ENCODE assay signal across 10 cellular contexts in genomic region chr15:90174140-90174891, GRCh38. TPM values are rescaled to one million over a fixed set of nuclear protein-coding genes. Genes with fewer than 3 reads are reported as not detected.
DNase-seq lines count a peak whose midpoint lies in the region.
"Had no signal": no experiment of that assay in that cellular context is flagged by ENCODE, and none has a peak within 500 bp of the region (broad histone marks: within the 10 kb centered on the region; RNA-seq: fewer than 3 reads in every experiment).

No MANE protein-coding gene starts in this region.

- H3K14ac ChIP-seq in trophoblast cell (ENCODE audit: low read length), result no peak overlapping the region

- H3K27me3 ChIP-seq in adipocyte (replicated peaks; ENCODE audit: control insufficient read depth, insufficient read depth, low read length) (no peaks in the 10 kb centered on the region), trophoblast cell (ENCODE audit: insufficient read depth, low read length) (no peaks in the 10 kb centered on the region)

- H2BK120ac ChIP-seq in trophoblast cell (ENCODE audit: insufficient read depth, low read length, poor library complexity), result no peak overlapping the region

- DNase-seq in DMS 273 (lab: John Stamatoyannopoulos, UW; ENCODE audit: unreplicated experiment) (peak; percentile 57), adipocyte (ENCODE audit: low read depth) (peak; percentile 44), cardiac septum (ENCODE audit: low spot score) (peak; percentile 92), trophoblast cell (no peak), HuH-7.5 (ENCODE audit: low spot score) (no peak), NAMALWA (ENCODE audit: low spot score) (no peak), AG08396 (ENCODE audit: low spot score) (no peak)
- no peak for DNase-seq in activated CD4-positive, CD25-positive, alpha-beta regulatory T cell treated with anti-CD3 and anti-CD28 coated beads, Interleukin-2, amount 50 U/mL, for 72 hours
- DNase-seq: activated CD4-positive, alpha-beta T cell treated with anti-CD3 and anti-CD28 coated beads, Interleukin-2, amount 10 ng/mL, durations not matched to agents 7 days and 5 days; GOT3 had no signal

- H3K9me3 ChIP-seq in adipocyte (ENCODE audit: control insufficient read depth, low read length), result peaks cover 3% of the 10 kb centered on the region
- H3K9me3 ChIP-seq in trophoblast cell (ENCODE audit: insufficient read depth, low read depth, low read length), result no peaks in the 10 kb centered on the region

- no peak overlapping the region for H2AK5ac ChIP-seq in trophoblast cell (ENCODE audit: low read length)

- H3K23ac ChIP-seq in trophoblast cell (ENCODE audit: low read length), result no peak overlapping the region

- no peak overlapping the region for H2BK5ac ChIP-seq in trophoblast cell (ENCODE audit: low read depth, low read length, poor library complexity)

- H4K12ac ChIP-seq in trophoblast cell (ENCODE audit: low read depth, low read length), result no peak overlapping the region

- H3K4me2 ChIP-seq in trophoblast cell (ENCODE audit: low read length), result no peak overlapping the region

- no peak overlapping the region for H4K91ac ChIP-seq in trophoblast cell (ENCODE audit: low read depth, low read length)

- H3K4me3 ChIP-seq in adipocyte (ENCODE audit: low read length) (no peak overlapping the region), trophoblast cell (ENCODE audit: low read depth, low read length) (no peak overlapping the region)

- intact Hi-C loops in cardiac septum (cut with DNase I), result no loop called here

- no peak overlapping the region for H3K27ac ChIP-seq in trophoblast cell (ENCODE audit: low read depth, low read length)

- no peak overlapping the region for H3K4ac ChIP-seq in trophoblast cell (ENCODE audit: low read depth, low read length)

- H4K8ac ChIP-seq in trophoblast cell (ENCODE audit: low read depth, low read length), result no peak overlapping the region

- H3K4me1 ChIP-seq in adipocyte (ENCODE audit: control insufficient read depth, insufficient read depth, low read length) (peaks cover 10% of the 10 kb centered on the region), trophoblast cell (ENCODE audit: control insufficient read depth in 1 of 2, insufficient read depth in 2 of 2, low read length in 2 of 2) (peaks cover 3 to 4% of the 10 kb centered on the region in 2 experiments)

- no peaks in the 10 kb centered on the region for H3K79me1 ChIP-seq in trophoblast cell (ENCODE audit: low read length)

- peak overlapping the region; percentile 33 for H2BK12ac ChIP-seq in trophoblast cell (ENCODE audit: low read length)

- WGBS in trophoblast cell (ENCODE audit: extremely low coverage, insufficient coverage, insufficient read length), result no CpG with 5 or more reads among the region's 25 CpGs

- no peaks in the 10 kb centered on the region for H3K79me2 ChIP-seq in trophoblast cell (ENCODE audit: control insufficient read depth, insufficient read depth, low read length, poor library complexity)

- H2AFZ ChIP-seq in trophoblast cell (ENCODE audit: insufficient read depth, low read length, poor library complexity), result no peak overlapping the region

- H3K9ac ChIP-seq in adipocyte (ENCODE audit: low read length) (peak overlapping the region; percentile 34), trophoblast cell (ENCODE audit: low read length) (no peak overlapping the region)

- H3K36me3 ChIP-seq in adipocyte (ENCODE audit: control insufficient read depth, insufficient read depth, low read length, severe bottlenecking) (no peaks in the 10 kb centered on the region), trophoblast cell (ENCODE audit: control insufficient read depth in 1 of 2, insufficient read depth in 2 of 2, low read length in 2 of 2) (no peaks in the 10 kb centered on the region)

- H3K18ac ChIP-seq in trophoblast cell (ENCODE audit: low read length), result no peak overlapping the region

RNA-seq across cellular contexts. Expression of gene SEMA4B, which starts 26.8 kb away (rescaled TPM):
- total RNA-seq in cardiac septum, result 21.2 TPM
- polyA plus RNA-seq in trophoblast cell (2013), result 20.8 and 21.0 TPM in 2 replicates

RNA-seq across cellular contexts. Expression of gene CIB1, which starts 59.4 kb away (rescaled TPM):
- 69.9 TPM for total RNA-seq in cardiac septum
- polyA plus RNA-seq in trophoblast cell (2013), result 32.9 and 34.6 TPM in 2 replicates

RNA-seq across cellular contexts. Expression of gene GDPGP1, which starts 59.7 kb away (rescaled TPM):
- 10.6 TPM for total RNA-seq in cardiac septum
- 1.3 and 1.5 TPM in 2 replicates for polyA plus RNA-seq in trophoblast cell (2013)

Comparison
In these comparisons a context has a peak if more than half of its experiments do, and no peak if none do; other contexts are left out.
1. DNase-seq: peak in DMS 273 (single experiment), adipocyte (single experiment) and cardiac septum (single experiment); none in trophoblast cell (0 of 2), HuH-7.5 (single experiment), NAMALWA (single experiment), activated CD4-positive, CD25-positive, alpha-beta regulatory T cell treated with anti-CD3 and anti-CD28 coated beads, Interleukin-2, amount 50 U/mL, for 72 hours (single experiment) and AG08396 (single experiment).